In the genomic region with DNA sequence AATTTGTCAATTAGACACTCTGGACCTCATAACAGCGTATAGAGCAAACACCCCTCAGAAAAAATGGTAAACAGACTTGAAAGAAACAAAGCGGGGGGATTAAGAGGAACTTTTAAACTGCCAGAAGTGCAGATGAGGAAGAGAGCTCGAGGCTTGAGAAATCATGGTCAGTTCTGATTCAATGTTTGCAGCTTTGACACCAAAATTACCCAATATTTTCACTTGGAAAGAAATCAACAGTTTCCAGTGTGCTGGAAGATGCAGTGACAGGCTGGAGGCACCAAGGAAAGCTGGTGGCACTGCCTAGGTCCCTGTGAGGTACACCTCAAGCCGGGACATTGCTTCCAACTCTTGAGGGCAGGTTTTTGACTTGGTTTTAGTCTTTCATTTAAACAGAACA, we compare ENCODE assay signal across 20 cellular contexts.
DNase-seq lines count a peak whose midpoint lies in the region; ATAC-seq lines count a peak whose summit lies in the region.
"Had no signal": no experiment of that assay in that cellular context is flagged by ENCODE, and none has a peak within 500 bp of the region (broad histone marks: within the 10 kb centered on the region; RNA-seq: fewer than 3 reads in every experiment).

No MANE protein-coding gene starts in this region.

- H3K9ac ChIP-seq in adipocyte (ENCODE audit: low read length), result no peak overlapping the region

- no peak for ATAC-seq in GM18502 (IDR thresholded peaks at IDR 0.05; ENCODE audit: poor library complexity, unreplicated experiment)
- ATAC-seq: Panc1, SK-N-SH treated with all-trans-retinoic acid at 6 μM for 48 hours, T-helper 17 cell had no signal

- no peaks in the 10 kb centered on the region for H3K27me3 ChIP-seq in adipocyte (replicated peaks; ENCODE audit: control insufficient read depth, insufficient read depth, low read length)

- H3K4me3 ChIP-seq in adipocyte (ENCODE audit: low read length), result peak overlapping the region; percentile 39

- DNase-seq in SIG-M5 treated with dmso at 0.1 percent for 504 hours (lab: John Stamatoyannopoulos, UW; ENCODE audit: unreplicated experiment) (peak; percentile 27), SIG-M5 (lab: John Stamatoyannopoulos, UW) (no peak), NCI-H748 (lab: John Stamatoyannopoulos, UW; ENCODE audit: unreplicated experiment) (peak; percentile 42), adipocyte (ENCODE audit: low read depth) (no peak), HK-2 (ENCODE audit: unreplicated experiment) (no peak), NCI-H226 (no peak), RKO (ENCODE audit: low spot score) (no peak)
- DNase-seq: C1 segment of cervical spinal cord; EL; H9; IMR-90; Kasumi-1; NCI-H1048; NCI-H1436 treated with DMSO at 0.1 percent for 48 hours; NK-92 treated with Interleukin-12 subunit alpha and Interleukin-12 subunit beta, amount 100 ng/mL, for 24 hours; Right ventricle myocardium superior; T-helper 17 cell had no signal

- H3K36me3 ChIP-seq in adipocyte (ENCODE audit: control insufficient read depth, insufficient read depth, low read length, severe bottlenecking), result no peaks in the 10 kb centered on the region

- H3K9me3 ChIP-seq in adipocyte (ENCODE audit: control insufficient read depth, low read length), result no peaks in the 10 kb centered on the region

- peaks cover 4% of the 10 kb centered on the region for H3K4me1 ChIP-seq in adipocyte (ENCODE audit: control insufficient read depth, insufficient read depth, low read length)

Comparison
In these comparisons a context has a peak if more than half of its experiments do, and no peak if none do; other contexts are left out.
1. DNase-seq: peak in SIG-M5 treated with dmso at 0.1 percent for 504 hours (single experiment) and NCI-H748 (single experiment); none in SIG-M5 (single experiment), adipocyte (single experiment), HK-2 (single experiment), NCI-H226 (single experiment) and RKO (single experiment).